In the genomic region with DNA sequence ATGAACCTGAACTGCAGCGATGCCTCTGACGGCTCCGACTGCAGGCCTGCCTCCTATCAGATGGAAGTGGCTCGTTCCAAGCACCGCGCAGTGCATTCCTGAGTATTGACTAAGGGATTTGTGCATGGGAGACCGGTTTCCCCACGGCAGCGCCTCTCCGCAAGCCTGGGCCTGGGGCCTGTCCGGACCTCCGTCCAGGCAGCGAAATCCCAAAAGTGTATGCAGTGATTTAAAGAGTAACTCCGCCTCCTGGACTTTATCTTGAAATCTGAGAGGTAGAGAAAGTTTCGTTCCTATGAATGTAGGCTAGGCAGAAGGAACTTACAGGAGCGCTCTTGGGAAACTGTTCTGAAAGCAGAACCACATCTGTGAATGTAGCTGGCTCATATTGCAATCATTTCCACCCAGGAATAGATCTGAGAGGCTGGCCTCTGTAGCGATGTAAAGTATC, we compare ENCODE assay signal across 10 cellular contexts.
DNase-seq lines count a peak whose midpoint lies in the region; ATAC-seq and TF ChIP-seq lines count a peak whose summit lies in the region.
"Had no signal": no experiment of that assay in that cellular context is flagged by ENCODE, and none has a peak within 500 bp of the region (broad histone marks: within the 10 kb centered on the region; RNA-seq: fewer than 3 reads in every experiment).

No MANE protein-coding gene starts in this region.

- peaks cover 0 to 8% of the 10 kb centered on the region in 2 experiments; a peak in 2 of 4 replicates for H3K9me3 ChIP-seq in HCT116 (ENCODE audit: control insufficient read depth in 1 of 2, insufficient read depth in 1 of 2, low read depth in 1 of 2, low read length in 2 of 2)
- no peaks in the 10 kb centered on the region for H3K9me3 ChIP-seq in smooth muscle cell (replicated peaks; ENCODE audit: low read depth)

- H4K20me1 ChIP-seq in HCT116 (ENCODE audit: insufficient read depth) (no peaks in the 10 kb centered on the region), smooth muscle cell (ENCODE audit: low read depth) (no peaks in the 10 kb centered on the region)

- DNase-seq in HCT116 (ENCODE audit: low read depth, low spot score) (no peak), T47D (ENCODE audit: low read depth in 1 of 2, low spot score in 1 of 2) (peak; percentile 27 to 59), kidney epithelial cell (ENCODE audit: low read depth) (peak; percentile 93), smooth muscle cell (lab: John Stamatoyannopoulos, UW; ENCODE audit: unreplicated experiment) (peak; percentile 21), SW480 (ENCODE audit: low spot score) (no peak)
- no peak for DNase-seq in stimulated activated naive CD8-positive, alpha-beta T cell treated with anti-CD3 and anti-CD28 coated beads, Interleukin-15, amount 100 ng/mL, for 72 hours
- DNase-seq: stimulated activated CD4-positive, alpha-beta T cell treated with anti-CD3 and anti-CD28 coated beads, Interleukin-4, amount 100 ng/mL, for 4 hours had no signal

- no peak overlapping the region for H3K9ac ChIP-seq in HCT116 (ENCODE audit: low read length)
- H3K9ac ChIP-seq in smooth muscle cell (ENCODE audit: low read depth) = no peak overlapping the region

- in situ Hi-C loops in T47D (cut with HindIII; ENCODE audit: low pct_unique_long_range_greater_than_20kb, low sequenced_read_pairs) = no loop called here

- H3K4me2 ChIP-seq in HCT116 (ENCODE audit: low read length) = no peak overlapping the region
- H3K4me2 ChIP-seq in smooth muscle cell = peak overlapping the region; percentile 80

- intact Hi-C loops in HCT116 (cut with micrococcal nuclease) = no loop called here

- H3K27me3 ChIP-seq in HCT116 (ENCODE audit: insufficient read depth, low read length) (no peaks in the 10 kb centered on the region), kidney epithelial cell (ENCODE audit: control insufficient read depth, insufficient read depth, low read length) (no peaks in the 10 kb centered on the region), smooth muscle cell (ENCODE audit: low read depth) (no peaks in the 10 kb centered on the region)

- H3K27ac ChIP-seq in HCT116 (ENCODE audit: low read depth, low read length) = no peak overlapping the region
- peak overlapping the region; percentile 34 for H3K27ac ChIP-seq in smooth muscle cell (ENCODE audit: low read depth)

- RAD21 ChIA-PET in HCT116 (lab: Charles Lee; ENCODE audit: low non-redundant PET in 1 of 2, low total read pairs in 2 of 2, uncharacterized antibody in 2 of 2, unreplicated experiment in 2 of 2) = no interaction called here

- CTCF ChIA-PET in HCT116 (lab: Charles Lee) = no interaction called here

- H2AFZ ChIP-seq in HCT116 (ENCODE audit: low read depth, low read length, poor library complexity, severe bottlenecking) (no peak overlapping the region), smooth muscle cell (ENCODE audit: low read depth) (peak overlapping the region; percentile 73)

- 9% methylated on average over 17 of the region's 17 CpGs for WGBS in smooth muscle cell (ENCODE audit: low lambda C conversion rate)

- H3K79me2 ChIP-seq in HCT116 (ENCODE audit: insufficient read depth, low read length) (no peaks in the 10 kb centered on the region), smooth muscle cell (ENCODE audit: low read depth) (no peaks in the 10 kb centered on the region)

- H3K27ac Mint-ChIP-seq in stimulated activated naive CD8-positive, alpha-beta T cell treated with anti-CD3 and anti-CD28 coated beads, Interleukin-15, amount 100 ng/mL, for 72 hours = no peak overlapping the region
- H3K27ac Mint-ChIP-seq: activated naive CD4-positive, alpha-beta T cell treated with anti-CD3 and anti-CD28 coated beads, Interleukin-2, amount 50 U/mL, for 24 hours had no signal

- TF ChIP-seq CTCF in HCT116 (IDR thresholded peaks at IDR 0.05 in 2 of 3, conservative IDR thresholded peaks at IDR 0.05 in 1 of 3; ENCODE audit: borderline replicate concordance in 1 of 3, insufficient read depth in 1 of 3, low read depth in 2 of 3, low read length in 2 of 3) (no peak), kidney epithelial cell (IDR thresholded peaks at IDR 0.05; ENCODE audit: insufficient read depth, low read length, poor library complexity, severe bottlenecking) (no peak), smooth muscle cell (IDR thresholded peaks at IDR 0.05; ENCODE audit: borderline replicate concordance, insufficient read depth, poor library complexity, severe bottlenecking) (no peak)

- no peaks in the 10 kb centered on the region for H3K4me1 ChIP-seq in HCT116 (ENCODE audit: control insufficient read depth in 1 of 2, insufficient read depth in 2 of 2, low read length in 2 of 2)
- H3K4me1 ChIP-seq in smooth muscle cell (ENCODE audit: low read depth) = peaks cover 5% of the 10 kb centered on the region

- H3K4me1 Mint-ChIP-seq in stimulated activated naive CD8-positive, alpha-beta T cell treated with anti-CD3 and anti-CD28 coated beads, Interleukin-15, amount 100 ng/mL, for 72 hours = no peaks in the 10 kb centered on the region

- POLR2A ChIA-PET in HCT116 (lab: Charles Lee) = no interaction called here

- no peaks in the 10 kb centered on the region for H3K9me2 ChIP-seq in HCT116 (ENCODE audit: insufficient read depth)

- H3K36me3 ChIP-seq in HCT116 (ENCODE audit: control insufficient read depth in 1 of 2, insufficient read depth in 2 of 2, low read length in 2 of 2) (no peaks in the 10 kb centered on the region), kidney epithelial cell (ENCODE audit: control insufficient read depth, insufficient read depth, low read length) (no peaks in the 10 kb centered on the region), smooth muscle cell (ENCODE audit: low read depth) (no peaks in the 10 kb centered on the region)

- ATAC-seq in HCT116 (no peak), HG02763 (IDR thresholded peaks at IDR 0.05; ENCODE audit: unreplicated experiment) (no peak), HG03196 (IDR thresholded peaks at IDR 0.05; ENCODE audit: unreplicated experiment) (no peak)
- ATAC-seq in stimulated activated naive CD8-positive, alpha-beta T cell treated with anti-CD3 and anti-CD28 coated beads, Interleukin-15, amount 100 ng/mL, for 72 hours = no peak

- no peaks in the 10 kb centered on the region for H3K9me3 Mint-ChIP-seq in stimulated activated naive CD8-positive, alpha-beta T cell treated with anti-CD3 and anti-CD28 coated beads, Interleukin-15, amount 100 ng/mL, for 72 hours
- H3K9me3 Mint-ChIP-seq: activated naive CD4-positive, alpha-beta T cell treated with anti-CD3 and anti-CD28 coated beads, Interleukin-2, amount 50 U/mL, for 24 hours had no signal

- H3K27me3 Mint-ChIP-seq in stimulated activated naive CD8-positive, alpha-beta T cell treated with anti-CD3 and anti-CD28 coated beads, Interleukin-15, amount 100 ng/mL, for 72 hours = peaks cover 8% of the 10 kb centered on the region

- TF ChIP-seq POLR2A in HCT116 (IDR thresholded peaks at IDR 0.05; ENCODE audit: borderline replicate concordance, extremely low read depth, insufficient read depth, insufficient read length) = no peak

- H3K4me3 Mint-ChIP-seq in stimulated activated naive CD8-positive, alpha-beta T cell treated with anti-CD3 and anti-CD28 coated beads, Interleukin-15, amount 100 ng/mL, for 72 hours = no peak overlapping the region
- H3K4me3 Mint-ChIP-seq: activated naive CD4-positive, alpha-beta T cell treated with anti-CD3 and anti-CD28 coated beads, Interleukin-2, amount 50 U/mL, for 24 hours had no signal

- BruUV-seq in HCT116 (replicated peaks; lab: Mats Ljungman, UMichigan) = no TSS peak

- H3F3A ChIP-seq in smooth muscle cell (ENCODE audit: low read depth) = peaks cover 12% of the 10 kb centered on the region

- TF ChIP-seq RAD21 in HCT116 (IDR thresholded peaks at IDR 0.05; ENCODE audit: low read depth) = no peak

- H3K4me3 ChIP-seq in HCT116 (replicated peaks in 1 of 2; ENCODE audit: low read depth in 1 of 2, low read length in 2 of 2) (no peak overlapping the region), kidney epithelial cell (ENCODE audit: low read depth, low read length) (no peak overlapping the region), smooth muscle cell (peak overlapping the region; percentile 27)

TF ChIP-seq in HCT116, 20 proteins besides CTCF, POLR2A, EP300 and RAD21:
- TF ChIP-seq TCF7L2 (IDR thresholded peaks at IDR 0.05; ENCODE audit: borderline replicate concordance, extremely low read depth, insufficient read depth, insufficient read length) (peak; percentile 63), CEBPB (IDR thresholded peaks at IDR 0.05; ENCODE audit: low read depth) (no peak), ZNF274 (IDR thresholded peaks at IDR 0.05; ENCODE audit: low read depth, low read length) (no peak), ZFX (IDR thresholded peaks at IDR 0.05) (peak; percentile 27; the same call in 1 of the 2 replicates)
TF ChIP-seq in HCT116: peak in this region for 2.

Comparison
In these comparisons a context has a peak if more than half of its experiments do, and no peak if none do; other contexts are left out.
1. DNase-seq: peak in T47D (2 of 2), kidney epithelial cell (single experiment) and smooth muscle cell (single experiment); none in HCT116 (single experiment), stimulated activated naive CD8-positive, alpha-beta T cell treated with anti-CD3 and anti-CD28 coated beads, Interleukin-15, amount 100 ng/mL, for 72 hours (0 of 2) and SW480 (single experiment).